Comparison of ENCODE assay signal across 8 cellular contexts in genomic region chr2:134181219-134181618, GRCh38.
DNase-seq lines count a peak whose midpoint lies in the region; ATAC-seq and TF ChIP-seq lines count a peak whose summit lies in the region.

No MANE protein-coding gene starts in this region.

- 44 to 53% methylated on average over 5 of the region's 5 CpGs for WGBS in sigmoid colon, 2 donors

- intact Hi-C loops in left lung (cut with DNase I) (loop anchor here in 1 of 2 donors (10.0 kb wide), 1 partner anchor 56 kb away; no protein-coding TSS in a partner anchor), sigmoid colon (cut with DNase I) (no loop called here)

- DNase-seq in T follicular helper cell (ENCODE audit: low read depth) (peak; percentile 50), left lung (no peak), DMS114 treated with DMSO at 0.1 percent for 48 hours (lab: John Stamatoyannopoulos, UW; ENCODE audit: unreplicated experiment) (no peak), middle frontal gyrus (ENCODE audit: extremely low spot score, low spot score) (no peak), sigmoid colon (no peak), cortex of kidney (lab: John Stamatoyannopoulos, UW) (no peak)

- H3K27ac ChIP-seq in left lung (no peak overlapping the region), sigmoid colon (no peak overlapping the region)

- H3K27me3 ChIP-seq in left lung (no peaks in the 10 kb centered on the region), sigmoid colon (no peaks in the 10 kb centered on the region)

- ATAC-seq in GM18502 (IDR thresholded peaks at IDR 0.05; ENCODE audit: poor library complexity, unreplicated experiment), result peak; percentile 61
- ATAC-seq in HG02642 (IDR thresholded peaks at IDR 0.05; ENCODE audit: poor library complexity, unreplicated experiment), result peak; percentile 66
- ATAC-seq in left lung, result peak; percentile 80

- H3K4me3 ChIP-seq in left lung (no peak overlapping the region), sigmoid colon (no peak overlapping the region)

- no peak for TF ChIP-seq CTCF in left lung (IDR thresholded peaks at IDR 0.05)
- TF ChIP-seq CTCF in sigmoid colon (IDR thresholded peaks at IDR 0.05), result no peak

- H3K4me1 ChIP-seq in left lung (peaks cover 5 to 26% of the 10 kb centered on the region in 2 donors), sigmoid colon (peaks cover 0 to 18% (median 16%) of the 10 kb centered on the region in 4 donors)

- no peak for TF ChIP-seq POLR2A in sigmoid colon (IDR thresholded peaks at IDR 0.05)

- no peak for TF ChIP-seq EP300 in sigmoid colon (IDR thresholded peaks at IDR 0.05)

- H3K36me3 ChIP-seq in left lung (no peaks in the 10 kb centered on the region), sigmoid colon (no peaks in the 10 kb centered on the region)

- H3K9me3 ChIP-seq in left lung (no peaks in the 10 kb centered on the region), sigmoid colon (no peaks in the 10 kb centered on the region)
